ENCODE assay signal across 26 cellular contexts in genomic region chr15:33699145-33699544, GRCh38.
"Had no signal": no experiment of that assay in that cellular context is flagged by ENCODE, and none has a peak within 500 bp of the region (broad histone marks: within the 10 kb centered on the region; RNA-seq: fewer than 3 reads in every experiment).

No MANE protein-coding gene starts in this region.

- H3K27ac Mint-ChIP-seq: stimulated activated effector memory CD8-positive, alpha-beta T cell treated with anti-CD3 and anti-CD28 coated beads, Interleukin-12 subunit alpha, Interleukin-12 subunit beta, amount 100 ng/mL, for 72 hours; stimulated activated memory B cell treated with anti-CD40 and anti-IgM and Interleukin-4, amounts not matched to agents 10 μg/mL and 1 μg/mL and 100 μg/mL, for 72 hours; stimulated activated naive B cell treated with anti-CD40 and anti-IgM and Interleukin-4, amounts not matched to agents 10 μg/mL and 1 μg/mL and 100 μg/mL, for 72 hours; stimulated activated naive CD8-positive, alpha-beta T cell treated with anti-CD3 and anti-CD28 coated beads, Interleukin-15, Interleukin-2, amounts not matched to agents 100 ng/mL and 50 ng/mL, for 24 hours; type B pancreatic cell had no signal

- H3K9me3 Mint-ChIP-seq: stimulated activated effector memory CD8-positive, alpha-beta T cell treated with anti-CD3 and anti-CD28 coated beads, Interleukin-12 subunit alpha, Interleukin-12 subunit beta, amount 100 ng/mL, for 72 hours; stimulated activated memory B cell treated with anti-CD40 and anti-IgM and Interleukin-4, amounts not matched to agents 10 μg/mL and 1 μg/mL and 100 μg/mL, for 72 hours; stimulated activated naive B cell treated with anti-CD40 and anti-IgM and Interleukin-4, amounts not matched to agents 10 μg/mL and 1 μg/mL and 100 μg/mL, for 72 hours; stimulated activated naive CD8-positive, alpha-beta T cell treated with anti-CD3 and anti-CD28 coated beads, Interleukin-15, Interleukin-2, amounts not matched to agents 100 ng/mL and 50 ng/mL, for 24 hours; type B pancreatic cell had no signal

- H3K4me1 ChIP-seq: suprapubic skin, testis, transverse colon, upper lobe of right lung, uterus had no signal

- H3K36me3 ChIP-seq: stomach, suprapubic skin, thoracic aorta, thyroid gland, tibial nerve, transverse colon, upper lobe of left lung, upper lobe of right lung, uterus, vagina had no signal

- DNase-seq: stimulated activated CD4-positive, alpha-beta T cell treated with anti-CD3 and anti-CD28 coated beads, Interleukin-2, amount 100 ng/mL, for 24 hours; stimulated activated CD4-positive, alpha-beta T cell treated with anti-CD3 and anti-CD28 coated beads, Interleukin-2, amount 100 ng/mL, for 48 hours; stimulated activated CD4-positive, alpha-beta T cell treated with anti-CD3 and anti-CD28 coated beads, Interleukin-4, amount 100 ng/mL, for 1 hour; stimulated activated CD4-positive, alpha-beta T cell treated with anti-CD3 and anti-CD28 coated beads, Interleukin-4, amount 100 ng/mL, for 24 hours; stimulated activated CD4-positive, alpha-beta T cell treated with anti-CD3 and anti-CD28 coated beads, Interleukin-4, amount 100 ng/mL, for 4 hours; stimulated activated CD8-positive, alpha-beta memory T cell treated with anti-CD3 and anti-CD28 coated beads, Interleukin-4, amount 100 ng/mL, for 48 hours; stimulated activated naive B cell treated with anti-CD40 and anti-IgM and Interleukin-4, amounts not matched to agents 10 μg/mL and 1 μg/mL and 100 μg/mL, for 72 hours; stimulated activated naive CD4-positive, alpha-beta T cell; stimulated activated naive CD4-positive, alpha-beta T cell treated with Interleukin-2 at 50 U/mL for 16 hours; stomach; substantia nigra; testis; thyroid gland; tibial artery; transverse colon; upper lobe of left lung; upper lobe of right lung; uterus had no signal

- H3K27me3 Mint-ChIP-seq: stimulated activated naive CD8-positive, alpha-beta T cell treated with anti-CD3 and anti-CD28 coated beads, Interleukin-15, Interleukin-2, amounts not matched to agents 100 ng/mL and 50 ng/mL, for 24 hours had no signal

- H3K4me3 ChIP-seq: stomach, suprapubic skin, testis, thoracic aorta, thyroid gland, tibial artery, tibial nerve, transverse colon, upper lobe of left lung, upper lobe of right lung, uterus, vagina had no signal

- ATAC-seq: stimulated activated effector memory CD8-positive, alpha-beta T cell treated with anti-CD3 and anti-CD28 coated beads, Interleukin-12 subunit alpha, Interleukin-12 subunit beta, amount 100 ng/mL, for 72 hours; stimulated activated memory B cell treated with anti-CD40 and anti-IgM and Interleukin-4, amounts not matched to agents 10 μg/mL and 1 μg/mL and 100 μg/mL, for 72 hours; stimulated activated naive B cell treated with anti-CD40 and anti-IgM and Interleukin-4, amounts not matched to agents 10 μg/mL and 1 μg/mL and 100 μg/mL, for 72 hours; upper lobe of right lung had no signal

- H3K27me3 ChIP-seq: suprapubic skin, testis, thyroid gland, tibial artery, tibial nerve, transverse colon, upper lobe of left lung, uterus, vagina had no signal

- H3K4me3 Mint-ChIP-seq: stimulated activated effector memory CD8-positive, alpha-beta T cell treated with anti-CD3 and anti-CD28 coated beads, Interleukin-12 subunit alpha, Interleukin-12 subunit beta, amount 100 ng/mL, for 72 hours; stimulated activated memory B cell treated with anti-CD40 and anti-IgM and Interleukin-4, amounts not matched to agents 10 μg/mL and 1 μg/mL and 100 μg/mL, for 72 hours; stimulated activated naive B cell treated with anti-CD40 and anti-IgM and Interleukin-4, amounts not matched to agents 10 μg/mL and 1 μg/mL and 100 μg/mL, for 72 hours; stimulated activated naive CD8-positive, alpha-beta T cell treated with anti-CD3 and anti-CD28 coated beads, Interleukin-15, Interleukin-2, amounts not matched to agents 100 ng/mL and 50 ng/mL, for 24 hours; type B pancreatic cell had no signal

- H3K27ac ChIP-seq: stomach, suprapubic skin, testis, thoracic aorta, thyroid gland, tibial artery, tibial nerve, transverse colon, upper lobe of left lung, upper lobe of right lung, uterus, vagina had no signal

- H3K9me3 ChIP-seq: stomach, suprapubic skin, testis, thoracic aorta, thyroid gland, tibial artery, tibial nerve, transverse colon, upper lobe of left lung, upper lobe of right lung, uterus, vagina had no signal
